Comparison of ENCODE assay signal across 1 cellular context in genomic region chr11:62954478-62954877, GRCh38.
TF ChIP-seq lines count a peak whose summit lies in the region.

No MANE protein-coding gene starts in this region.

TF ChIP-seq in GM23338, 12 proteins besides CTCF, POLR2A, EP300 and RAD21 (continued from another document):
- no peak for TF ChIP-seq ZNF462 (CRISPR knock-in tag; IDR thresholded peaks at IDR 0.05)
- no peak for TF ChIP-seq ZNF114 (CRISPR knock-in tag; IDR thresholded peaks at IDR 0.05)
- no peak for TF ChIP-seq CREB1 (CRISPR knock-in tag; IDR thresholded peaks at IDR 0.05; ENCODE audit: low read depth)
- TF ChIP-seq, protein P1, sequence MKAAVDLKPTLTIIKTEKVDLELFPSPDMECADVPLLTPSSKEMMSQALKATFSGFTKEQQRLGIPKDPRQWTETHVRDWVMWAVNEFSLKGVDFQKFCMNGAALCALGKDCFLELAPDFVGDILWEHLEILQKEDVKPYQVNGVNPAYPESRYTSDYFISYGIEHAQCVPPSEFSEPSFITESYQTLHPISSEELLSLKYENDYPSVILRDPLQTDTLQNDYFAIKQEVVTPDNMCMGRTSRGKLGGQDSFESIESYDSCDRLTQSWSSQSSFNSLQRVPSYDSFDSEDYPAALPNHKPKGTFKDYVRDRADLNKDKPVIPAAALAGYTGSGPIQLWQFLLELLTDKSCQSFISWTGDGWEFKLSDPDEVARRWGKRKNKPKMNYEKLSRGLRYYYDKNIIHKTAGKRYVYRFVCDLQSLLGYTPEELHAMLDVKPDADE (IDR thresholded peaks at IDR 0.05): no peak
- TF ChIP-seq POLR2AphosphoS5 (IDR thresholded peaks at IDR 0.05; ENCODE audit: low read depth): no peak
